In the genomic region with DNA sequence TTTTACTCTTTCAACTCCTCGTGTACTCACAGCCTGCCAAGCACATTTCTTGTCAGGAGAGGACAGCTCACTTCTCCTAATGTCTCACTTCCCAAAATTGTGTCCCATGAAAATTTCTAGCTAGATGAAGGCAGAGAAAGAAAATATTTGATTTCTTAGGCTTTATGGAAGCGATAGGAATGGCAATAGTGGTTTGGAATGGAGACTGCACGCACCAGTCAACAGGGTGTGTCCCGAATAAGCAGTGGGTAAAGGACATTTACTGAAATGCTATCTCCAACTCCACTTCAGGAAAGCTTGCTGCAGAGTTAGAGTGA, we compare ENCODE assay signal across 8 cellular contexts. TPM values are rescaled to one million over a fixed set of nuclear protein-coding genes. Genes with fewer than 3 reads are reported as not detected.
DNase-seq lines count a peak whose midpoint lies in the region; ATAC-seq and TF ChIP-seq lines count a peak whose summit lies in the region.

No MANE protein-coding gene starts in this region.

- TF ChIP-seq CTCF in heart right ventricle (IDR thresholded peaks at IDR 0.05) (no peak), breast epithelium (IDR thresholded peaks at IDR 0.05) (no peak)

- WGBS in heart right ventricle, 2 donors = 41 to 44% methylated on average over 4 of the region's 4 CpGs
- WGBS in aorta, 2 donors = 34 to 36% methylated on average over 4 of the region's 4 CpGs

- H3K4me3 ChIP-seq in heart right ventricle (peak overlapping the region; percentile 63 to 89 (median 81)), breast epithelium (peak overlapping the region; percentile 62 to 82 (median 77)), aorta (ENCODE audit: low read length in 2 of 2) (peak overlapping the region; percentile 92)

- peak in 3 of 8 donors; percentile 23 to 40 (median 27) for ATAC-seq in heart right ventricle
- ATAC-seq in left cardiac atrium = no peak
- no peak for ATAC-seq in aorta (ENCODE audit: low FRiP score)
- no peak for ATAC-seq in HG03045 (IDR thresholded peaks at IDR 0.05; ENCODE audit: unreplicated experiment)
- ATAC-seq in GM21390 (IDR thresholded peaks at IDR 0.05; ENCODE audit: unreplicated experiment) = no peak
- ATAC-seq in HG03565 (IDR thresholded peaks at IDR 0.05; ENCODE audit: unreplicated experiment) = no peak

- TF ChIP-seq POLR2A in breast epithelium (IDR thresholded peaks at IDR 0.05) = no peak

- intact Hi-C loops in heart right ventricle (cut with DNase I) = loop anchor here in 2 of 10 donors (2.0 kb wide), 1 partner anchor 22 kb away; a partner anchor contains a TSS
- intact Hi-C loops in left cardiac atrium (cut with DNase I) = loop anchor here in 1 of 2 donors (2.0 kb wide), 1 partner anchor 22 kb away; a partner anchor contains a TSS
- intact Hi-C loops in breast epithelium (cut with DNase I; ENCODE audit: low total_unique reads) = no loop called here
- intact Hi-C loops in aorta (cut with DNase I) = loop anchor here in 1 of 2 donors (2.0 kb wide), 1 partner anchor 26 kb away; no protein-coding TSS in a partner anchor

- H3K36me3 ChIP-seq in heart right ventricle (peaks cover 0 to 34% (median 32%) of the 10 kb centered on the region in 9 donors), breast epithelium (peaks cover 7% of the 10 kb centered on the region), aorta (ENCODE audit: control insufficient read depth in 1 of 2, insufficient read depth in 2 of 2, low read length in 1 of 2) (peaks cover 14 to 20% of the 10 kb centered on the region in 2 donors)

- DNase-seq in heart right ventricle = no peak
- no peak for DNase-seq in left cardiac atrium
- DNase-seq in breast epithelium (ENCODE audit: low spot score in 2 of 2) = no peak
- DNase-seq in midbrain (lab: John Stamatoyannopoulos, UW) = peak; percentile 25
- no peak for DNase-seq in aorta

- peaks cover 0 to 13% (median 11%) of the 10 kb centered on the region in 9 donors for H3K4me1 ChIP-seq in heart right ventricle
- no peaks in the 10 kb centered on the region for H3K4me1 ChIP-seq in breast epithelium
- no peaks in the 10 kb centered on the region for H3K4me1 ChIP-seq in aorta (ENCODE audit: control insufficient read depth in 1 of 2, insufficient read depth in 2 of 2, low read length in 2 of 2)

- H3K27me3 ChIP-seq in heart right ventricle = no peaks in the 10 kb centered on the region
- no peaks in the 10 kb centered on the region for H3K27me3 ChIP-seq in breast epithelium
- H3K27me3 ChIP-seq in aorta (ENCODE audit: control insufficient read depth in 1 of 2, insufficient read depth in 2 of 2, low read length in 1 of 2) = no peaks in the 10 kb centered on the region

- H3K27ac ChIP-seq in heart right ventricle (peak overlapping the region in 9 of 10 donors; percentile 58 to 85 (median 76)), breast epithelium (peak overlapping the region in 1 of 2 donors; percentile 55), aorta (ENCODE audit: low read depth in 1 of 2, low read length in 2 of 2) (no peak overlapping the region)

- peaks cover 0 to 42% (median 14%) of the 10 kb centered on the region in 11 donors for H3K9me3 ChIP-seq in heart right ventricle
- H3K9me3 ChIP-seq in breast epithelium = peaks cover 24 to 30% of the 10 kb centered on the region in 2 donors
- peaks cover 10% of the 10 kb centered on the region for H3K9me3 ChIP-seq in aorta (ENCODE audit: control insufficient read depth, low read length)

RNA-seq across cellular contexts. Expression of a gene that starts 0.3 kb away (rescaled TPM):
- total RNA-seq in heart right ventricle (1 to 10 TPM; 2.1 to 5.1 (median 3.6) TPM), left cardiac atrium (1 to 10 TPM; 3.5 to 4.0 TPM), breast epithelium (1 to 10 TPM; 1.8 to 3.8 (median 2.9) TPM), aorta (1 to 10 TPM; 4.1 to 4.4 TPM)
- polyA plus RNA-seq in heart right ventricle (1 to 10 TPM; 4.2 to 5.8 TPM), aorta (1 to 10 TPM; 3.9 to 5.4 TPM)

RNA-seq across cellular contexts. Expression of a gene that starts 22.1 kb away (rescaled TPM):
- total RNA-seq in heart right ventricle (1 to 10 TPM; 1.6 to 4.3 (median 3.4) TPM), left cardiac atrium (1 to 10 TPM; 3.5 to 3.7 TPM), breast epithelium (1 to 10 TPM; 3.0 to 8.3 (median 5.6) TPM), aorta (1 to 10 TPM; 4.2 to 6.0 TPM)
- polyA plus RNA-seq in heart right ventricle (1 to 10 TPM; 1.4 to 2.3 TPM), aorta (1 to 10 TPM in 1 of 2 donors, under 1 TPM in 1; 0.75 to 2.6 TPM)

RNA-seq across cellular contexts. Expression of a gene that starts 27.0 kb away (rescaled TPM):
- total RNA-seq in heart right ventricle = 1 to 10 TPM; 2.3 to 5.4 (median 3.2) TPM
- polyA plus RNA-seq in heart right ventricle = 1 to 10 TPM; 2.8 to 4.8 TPM
- 1 to 10 TPM; 2.8 to 2.9 TPM for total RNA-seq in left cardiac atrium
- 10 to 100 TPM in 1 of 3 donors, 1 to 10 TPM in 2; 2.6 to 12.3 (median 5.6) TPM for total RNA-seq in breast epithelium
- total RNA-seq in aorta = 1 to 10 TPM; 3.8 to 6.3 TPM
- 1 to 10 TPM; 3.5 to 4.6 TPM for polyA plus RNA-seq in aorta

RNA-seq across cellular contexts. Expression of a gene that starts 40.9 kb away (rescaled TPM):
- total RNA-seq in heart right ventricle (1 to 10 TPM; 1.5 to 7.8 (median 6.9) TPM), left cardiac atrium (1 to 10 TPM; 6.8 to 9.2 TPM), breast epithelium (10 to 100 TPM in 2 of 3 donors, 1 to 10 TPM in 1; 6.1 to 17.4 (median 15.1) TPM), aorta (10 to 100 TPM in 1 of 2 donors, 1 to 10 TPM in 1; 7.1 to 10.8 TPM)
- polyA plus RNA-seq in heart right ventricle (1 to 10 TPM; 4.3 to 9.1 TPM), aorta (1 to 10 TPM; 6.0 to 9.0 TPM)

RNA-seq across cellular contexts. Expression of a gene that starts 47.1 kb away (rescaled TPM):
- 1 to 10 TPM; 1.2 to 2.6 (median 1.8) TPM for total RNA-seq in heart right ventricle
- 1 to 10 TPM in 1 of 2 donors, under 1 TPM in 1; 0.65 to 1.8 TPM for polyA plus RNA-seq in heart right ventricle
- total RNA-seq in left cardiac atrium = 1 to 10 TPM; 1.9 TPM
- total RNA-seq in breast epithelium = 1 to 10 TPM; 1.1 to 4.2 (median 2.9) TPM
- 1 to 10 TPM; 2.7 to 3.7 TPM for total RNA-seq in aorta
- polyA plus RNA-seq in aorta = 1 to 10 TPM; 1.0 to 2.0 TPM

Comparison
In these comparisons a context has a peak if more than half of its experiments do, and no peak if none do; other contexts are left out.
1. H3K27ac ChIP-seq: peak in heart right ventricle (9 of 10); none in aorta (0 of 2).
2. Peak in every context shown above with its lines, with median percentiles within 50 percentile points of each other: H3K4me3 ChIP-seq.